Comparison of ENCODE assay signal across 10 cellular contexts in genomic region chr17:5619088-5619740, GRCh38. TPM values are rescaled to one million over a fixed set of nuclear protein-coding genes. Genes with fewer than 3 reads are reported as not detected.
A peak's percentile ranks its signal among the peaks of the same experiment; 100 is the strongest.
DNase-seq lines count a peak whose midpoint lies in the region; ATAC-seq and TF ChIP-seq lines count a peak whose summit lies in the region.
"Had no signal": no experiment of that assay in that cellular context is flagged by ENCODE, and none has a peak within 500 bp of the region (broad histone marks: within the 10 kb centered on the region; RNA-seq: fewer than 3 reads in every experiment).

No MANE protein-coding gene starts in this region.

- H3F3A ChIP-seq in PC-9 (ENCODE audit: insufficient read depth, low read depth) = no peaks in the 10 kb centered on the region

- 0 out of 2 replicates have a peak, but pooled peaks cover 5% of the 10 kb centered on the region for H3K36me3 ChIP-seq in PC-9 (ENCODE audit: low read depth)

- DNase-seq in NCI-H2196 treated with DMSO at 0.1 percent for 48 hours (lab: John Stamatoyannopoulos, UW; ENCODE audit: unreplicated experiment) (peak; percentile 100), NCI-H2196 (lab: John Stamatoyannopoulos, UW; ENCODE audit: unreplicated experiment) (no peak), COLO668 (lab: John Stamatoyannopoulos, UW; ENCODE audit: unreplicated experiment) (peak; percentile 31), HuH-7 (ENCODE audit: low spot score) (peak; percentile 37), PC-9 (peak in 1 of 2 experiments; percentile 56), immature natural killer cell (no peak)
- DNase-seq: aorta, KBM-7 had no signal

- H3K9me2 ChIP-seq in PC-9 (ENCODE audit: insufficient read depth) = no peaks in the 10 kb centered on the region

- no TSS peak for BruUV-seq in PC-9 (replicated peaks; lab: Mats Ljungman, UMichigan)

- H3K27ac Mint-ChIP-seq in immature natural killer cell = no peak overlapping the region

- peak overlapping the region; percentile 81 for H2AFZ ChIP-seq in PC-9

- ATAC-seq in GM21737 (IDR thresholded peaks at IDR 0.05; ENCODE audit: unreplicated experiment) = no peak
- ATAC-seq in HG03520 (IDR thresholded peaks at IDR 0.05; ENCODE audit: unreplicated experiment) = no peak

- no peak for TF ChIP-seq CTCF in PC-9 (conservative IDR thresholded peaks at IDR 0.05)

- H3K4me2 ChIP-seq in PC-9 = peak overlapping the region; percentile 73

- peak overlapping the region; percentile 52 for H3K27ac ChIP-seq in PC-9

- intact Hi-C loops in PC-9 (cut with micrococcal nuclease; ENCODE audit: unreplicated experiment) = no loop called here

- peaks cover 33% of the 10 kb centered on the region for H3K27me3 ChIP-seq in PC-9 (ENCODE audit: insufficient read depth, low read depth)

- POLR2A ChIA-PET in PC-9 (lab: Charles Lee; ENCODE audit: unreplicated experiment) = no interaction called here

- H3K4me1 ChIP-seq in PC-9 (replicated peaks; ENCODE audit: insufficient read depth) = 0 out of 2 replicates have a peak, but pooled peaks cover 8% of the 10 kb centered on the region

- no peak overlapping the region for H3K4me3 Mint-ChIP-seq in immature natural killer cell

- CTCF ChIA-PET in PC-9 (lab: Charles Lee) = no interaction called here

- peaks cover 9% of the 10 kb centered on the region; the same call in 1 of the 2 replicates for H4K20me1 ChIP-seq in PC-9 (ENCODE audit: insufficient read depth)

- H3K4me1 Mint-ChIP-seq in immature natural killer cell = no peaks in the 10 kb centered on the region

- peaks cover 2 to 7% (median 4%) of the 10 kb centered on the region in 3 donors for H3K27me3 Mint-ChIP-seq in immature natural killer cell (ENCODE audit: low read depth in 3 of 3)

- peak overlapping the region; percentile 61 for H3K4me3 ChIP-seq in PC-9

- H3K36me3 Mint-ChIP-seq in immature natural killer cell = no peaks in the 10 kb centered on the region

- H3K9me3 ChIP-seq in PC-9 (ENCODE audit: insufficient read depth, low read depth) = peaks cover 13% of the 10 kb centered on the region; the same call in 1 of the 2 replicates

- H3K9me3 Mint-ChIP-seq in immature natural killer cell = no peaks in the 10 kb centered on the region

- peaks cover 36% of the 10 kb centered on the region for H3K79me2 ChIP-seq in PC-9 (ENCODE audit: low read depth)

RNA-seq across cellular contexts. Expression of gene NLRP1, which starts 34.9 kb away (rescaled TPM):
- 0.63 and 0.75 TPM in 2 replicates for total RNA-seq in PC-9 (2021)
- polyA plus RNA-seq in immature natural killer cell = 10 to 100 TPM in 2 of 3 donors, 1 to 10 TPM in 1; 7.9 to 31.7 (median 10.5) TPM

Comparison
In these comparisons a context has a peak if more than half of its experiments do, and no peak if none do; other contexts are left out.
1. DNase-seq: peak in NCI-H2196 treated with DMSO at 0.1 percent for 48 hours (single experiment), COLO668 (single experiment) and HuH-7 (single experiment); none in NCI-H2196 (single experiment) and immature natural killer cell (0 of 3).